14 cellular contexts compared by ENCODE assay signal in the genomic region with DNA sequence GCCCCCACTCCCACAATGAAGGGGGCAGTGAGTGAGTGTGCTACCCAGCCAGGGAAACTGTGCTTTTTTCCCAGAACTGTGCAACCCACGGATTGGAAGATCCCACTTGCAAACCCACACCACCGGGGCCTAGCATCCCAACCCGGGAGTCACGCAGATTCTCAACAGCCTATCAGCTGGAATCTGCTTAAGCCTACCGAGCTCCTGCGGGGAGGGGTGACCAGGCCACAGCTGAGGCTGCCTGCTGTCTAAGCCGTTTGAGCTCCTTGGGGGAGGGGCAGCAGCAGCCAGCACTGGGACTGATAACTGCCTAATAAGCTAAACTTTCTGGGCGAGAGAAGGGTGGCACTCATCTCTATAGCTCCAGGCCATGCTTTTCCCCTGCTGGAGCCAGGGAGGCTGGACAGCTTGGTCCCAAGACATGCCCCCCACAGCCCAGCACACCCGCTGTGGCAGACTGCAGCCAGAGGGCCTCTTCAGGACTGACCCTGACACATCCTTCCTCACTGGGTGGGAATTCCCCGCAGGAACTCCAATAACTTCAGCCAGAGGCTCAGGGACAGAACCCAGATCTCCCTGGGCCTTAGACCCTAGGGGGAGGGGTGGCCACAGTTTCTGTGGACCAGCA.
"Had no signal": no experiment of that assay in that cellular context is flagged by ENCODE, and none has a peak within 500 bp of the region (broad histone marks: within the 10 kb centered on the region; RNA-seq: fewer than 3 reads in every experiment).

No MANE protein-coding gene starts in this region.

- H3K4me3 Mint-ChIP-seq: dendritic cell treated with granulocyte-macrophage colony-stimulating factor and Interleukin-4, amounts not matched to agents 40 ng/mL and 50 ng/mL, for 4 days; neural crest cell; stimulated activated naive CD8-positive, alpha-beta T cell treated with anti-CD3 and anti-CD28 coated beads, Interleukin-15, amount 100 ng/mL, for 72 hours had no signal

- H3K27ac Mint-ChIP-seq: activated naive CD4-positive, alpha-beta T cell treated with anti-CD3 and anti-CD28 coated beads, Interleukin-2, amount 50 U/mL, for 72 hours; dendritic cell treated with granulocyte-macrophage colony-stimulating factor and Interleukin-4, amounts not matched to agents 40 ng/mL and 50 ng/mL, for 4 days; stimulated activated naive CD8-positive, alpha-beta T cell treated with anti-CD3 and anti-CD28 coated beads, Interleukin-15, amount 100 ng/mL, for 72 hours had no signal

- H3K36me3 ChIP-seq: left ventricle myocardium inferior, ovary, thoracic aorta had no signal

- H3K4me1 ChIP-seq: body of pancreas, left ventricle myocardium inferior had no signal

- H3K27me3 ChIP-seq: body of pancreas, ovary had no signal

- H3K27me3 Mint-ChIP-seq: dendritic cell treated with granulocyte-macrophage colony-stimulating factor and Interleukin-4, amounts not matched to agents 40 ng/mL and 50 ng/mL, for 4 days; stimulated activated naive CD8-positive, alpha-beta T cell treated with anti-CD3 and anti-CD28 coated beads, Interleukin-15, amount 100 ng/mL, for 72 hours had no signal

- H3K27ac ChIP-seq: body of pancreas, left ventricle myocardium inferior, ovary, thoracic aorta had no signal

- DNase-seq: activated effector memory CD4-positive, alpha-beta T cell treated with anti-CD3 and anti-CD28 coated beads, Interleukin-2, amount 50 U/mL, for 16 hours; activated T-cell treated with anti-CD3 and anti-CD28 coated beads, Interleukin-2, amount 50 U/mL, for 1 hour; amniotic stem cell; body of pancreas; central memory CD4-positive, alpha-beta T cell; left ventricle myocardium inferior; ovary; stimulated activated CD4-positive, alpha-beta T cell treated with anti-CD3 and anti-CD28 coated beads, Interleukin-15, amount 100 ng/mL, for 24 hours; stimulated activated CD4-positive, alpha-beta T cell treated with anti-CD3 and anti-CD28 coated beads, Interleukin-4, amount 100 ng/mL, for 4 hours; stimulated activated naive CD8-positive, alpha-beta T cell treated with anti-CD3 and anti-CD28 coated beads, Interleukin-15, amount 100 ng/mL, for 72 hours had no signal

- H3K4me3 ChIP-seq: body of pancreas, left ventricle myocardium inferior, ovary, thoracic aorta had no signal

- H3K36me3 Mint-ChIP-seq: activated naive CD4-positive, alpha-beta T cell treated with anti-CD3 and anti-CD28 coated beads, Interleukin-2, amount 50 U/mL, for 72 hours had no signal

- H3K9me3 ChIP-seq: body of pancreas, ovary, thoracic aorta had no signal

- H3K4me1 Mint-ChIP-seq: neural crest cell; stimulated activated naive CD8-positive, alpha-beta T cell treated with anti-CD3 and anti-CD28 coated beads, Interleukin-15, amount 100 ng/mL, for 72 hours had no signal
